Comparison of ENCODE assay signal across 17 cellular contexts in the genomic region with DNA sequence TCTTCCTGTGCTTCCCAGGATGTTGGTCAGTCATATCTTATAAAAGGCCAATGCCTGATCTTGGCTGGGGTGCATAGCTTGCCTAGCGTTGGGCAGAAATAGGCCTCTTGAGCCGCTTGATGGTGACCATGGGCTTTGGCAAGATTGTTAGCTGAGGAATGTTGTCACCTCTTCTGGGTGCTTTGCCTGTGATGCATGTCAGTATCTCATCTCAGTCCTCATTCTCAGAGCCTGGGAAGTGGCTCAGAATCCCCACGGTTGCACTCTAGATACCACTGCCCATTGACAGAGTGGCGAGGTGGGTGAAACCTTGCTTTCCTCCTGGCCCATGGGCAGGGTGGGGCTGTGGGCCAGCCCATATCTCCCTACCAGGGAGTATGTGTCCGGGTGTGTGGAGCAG.
DNase-seq lines count a peak whose midpoint lies in the region; ATAC-seq and TF ChIP-seq lines count a peak whose summit lies in the region.
"Had no signal": no experiment of that assay in that cellular context is flagged by ENCODE, and none has a peak within 500 bp of the region (broad histone marks: within the 10 kb centered on the region; RNA-seq: fewer than 3 reads in every experiment).

No MANE protein-coding gene starts in this region.

- H3K36me3 Mint-ChIP-seq in CD4-positive, alpha-beta T cell (ENCODE audit: low read depth) = peaks cover 9% of the 10 kb centered on the region
- peaks cover 3% of the 10 kb centered on the region for H3K36me3 Mint-ChIP-seq in T-helper 17 cell (ENCODE audit: low read depth)

- WGBS in heart right ventricle, 2 donors = 53 to 69% methylated on average over 5 of the region's 5 CpGs

- TF ChIP-seq CTCF in CD4-positive, alpha-beta T cell (IDR thresholded peaks at IDR 0.05) = no peak
- no peak for TF ChIP-seq CTCF in heart right ventricle (IDR thresholded peaks at IDR 0.05)

- CTCF ChIA-PET in CD4-positive, alpha-beta T cell (lab: Charles Lee) = no interaction called here
- CTCF ChIA-PET in HEK293T (lab: Yijun Ruan, JAX) = no interaction called here

- H3K9ac ChIP-seq in mucosa of rectum (ENCODE audit: low read depth in 1 of 2, low read length in 2 of 2) = no peak overlapping the region
- H3K9ac ChIP-seq: BLaER1 treated with 17β-estradiol and CSF1 and Interleukin-3, amounts not matched to agents 10 nM and 100 nM had no signal

- no peak for ATAC-seq in CD4-positive, alpha-beta T cell (ENCODE audit: poor library complexity)
- ATAC-seq in T-helper 17 cell (no peak), heart right ventricle (peak; percentile 51 to 85 (median 72)), GM18520 (IDR thresholded peaks at IDR 0.05; ENCODE audit: unreplicated experiment) (no peak), HG02678 (IDR thresholded peaks at IDR 0.05; ENCODE audit: unreplicated experiment) (no peak)
- ATAC-seq: K562 had no signal

- POLR2A ChIA-PET in CD4-positive, alpha-beta T cell (lab: Charles Lee) = interaction anchor here (1.6 kb wide), 1 partner anchor 47 kb away, joined by 4 read pairs; no protein-coding TSS in a partner anchor
- POLR2A ChIA-PET in HEK293T (lab: Yijun Ruan, JAX) = no interaction called here

- peaks cover 92% of the 10 kb centered on the region for H3K4me1 Mint-ChIP-seq in CD4-positive, alpha-beta T cell (ENCODE audit: low read depth)
- H3K4me1 Mint-ChIP-seq in T-helper 17 cell = peaks cover 70% of the 10 kb centered on the region

- DNase-seq in CD4-positive, alpha-beta T cell = no peak
- DNase-seq in T-helper 17 cell (no peak), heart right ventricle (peak in 1 of 2 donors; percentile 54), HEK293T (ENCODE audit: extremely low spot score) (no peak)
- DNase-seq in activated CD8-positive, alpha-beta memory T cell treated with anti-CD3 and anti-CD28 coated beads, Interleukin-2, amount 50 U/mL, for 4 hours = no peak
- DNase-seq: COR-L47, DMS153, H7, NCI-H1417, NCI-H1930, NCI-H446 treated with DMSO at 0.1 percent for 48 hours, NCI-H774 had no signal

- H3K4me3 Mint-ChIP-seq in CD4-positive, alpha-beta T cell = no peak overlapping the region
- H3K4me3 Mint-ChIP-seq in T-helper 17 cell = no peak overlapping the region

- no peak overlapping the region for H3K27ac ChIP-seq in CD4-positive, alpha-beta T cell (ENCODE audit: low read depth, low read length)
- H3K27ac ChIP-seq in heart right ventricle (peak overlapping the region; percentile 34 to 88 (median 76)), mucosa of rectum (ENCODE audit: low read depth in 2 of 2, low read length in 2 of 2) (peak overlapping the region; percentile 25 to 85)
- H3K27ac ChIP-seq: BLaER1 treated with 17β-estradiol and CSF1 and Interleukin-3, amounts not matched to agents 10 nM and 100 nM had no signal

- H3K4me3 ChIP-seq in heart right ventricle = no peak overlapping the region
- no peak overlapping the region for H3K4me3 ChIP-seq in mucosa of rectum (ENCODE audit: low read length in 2 of 2)
- H3K4me3 ChIP-seq: BLaER1 treated with 17β-estradiol and CSF1 and Interleukin-3, amounts not matched to agents 10 nM and 100 nM; K562 had no signal

- no peaks in the 10 kb centered on the region for H3K36me3 ChIP-seq in heart right ventricle
- H3K36me3 ChIP-seq in mucosa of rectum (ENCODE audit: control insufficient read depth in 2 of 2, insufficient read depth in 2 of 2, low read length in 2 of 2) = no peaks in the 10 kb centered on the region

- intact Hi-C loops in CD4-positive, alpha-beta T cell (cut with DNase I, micrococcal nuclease) = loop anchor here (1.0 to 5.0 kb wide), 2 partner anchors 37 to 51 kb away; no protein-coding TSS in a partner anchor
- intact Hi-C loops in heart right ventricle (cut with DNase I) = loop anchor here in 7 of 10 donors (2.0 to 10.0 kb wide), 3 partner anchors 14 to 50 kb away; no protein-coding TSS in a partner anchor

- H3K9me3 Mint-ChIP-seq in CD4-positive, alpha-beta T cell = no peaks in the 10 kb centered on the region

- no peaks in the 10 kb centered on the region for H3K9me3 ChIP-seq in CD4-positive, alpha-beta T cell (ENCODE audit: control insufficient read depth, low read length)
- H3K9me3 ChIP-seq in T-helper 17 cell (ENCODE audit: control insufficient read depth, low read length, poor library complexity, severe bottlenecking) (no peaks in the 10 kb centered on the region), heart right ventricle (no peaks in the 10 kb centered on the region), mucosa of rectum (ENCODE audit: control insufficient read depth in 2 of 2, low read length in 2 of 2) (no peaks in the 10 kb centered on the region)
- H3K9me3 ChIP-seq: BLaER1 treated with 17β-estradiol and CSF1 and Interleukin-3, amounts not matched to agents 10 nM and 100 nM had no signal

- peak overlapping the region; percentile 72 for H3K27ac Mint-ChIP-seq in CD4-positive, alpha-beta T cell
- H3K27ac Mint-ChIP-seq in T-helper 17 cell = peak overlapping the region; percentile 95

- H3K27me3 Mint-ChIP-seq in CD4-positive, alpha-beta T cell = no peaks in the 10 kb centered on the region
- no peaks in the 10 kb centered on the region for H3K27me3 Mint-ChIP-seq in T-helper 17 cell

- H3K27me3 ChIP-seq in CD4-positive, alpha-beta T cell (ENCODE audit: control insufficient read depth, insufficient read depth, low read length) = no peaks in the 10 kb centered on the region
- H3K27me3 ChIP-seq in heart right ventricle = no peaks in the 10 kb centered on the region
- H3K27me3 ChIP-seq in mucosa of rectum (ENCODE audit: control insufficient read depth in 2 of 2, insufficient read depth in 2 of 2, low read length in 2 of 2) = no peaks in the 10 kb centered on the region
- H3K27me3 ChIP-seq: BLaER1 treated with 17β-estradiol and CSF1 and Interleukin-3, amounts not matched to agents 10 nM and 100 nM had no signal

- H3K4me1 ChIP-seq in heart right ventricle (peaks cover 12 to 97% (median 82%) of the 10 kb centered on the region in 9 donors), mucosa of rectum (ENCODE audit: control insufficient read depth in 2 of 2, insufficient read depth in 2 of 2, low read length in 2 of 2) (peaks cover 23 to 41% of the 10 kb centered on the region in 2 donors)

TF ChIP-seq in HEK293T, 16 proteins besides CTCF, POLR2A, EP300 and RAD21:
- TF ChIP-seq NFRKB (IDR thresholded peaks at IDR 0.05) (no peak), SUZ12 (IDR thresholded peaks at IDR 0.05) (no peak), FOXM1 (IDR thresholded peaks at IDR 0.05; ENCODE audit: borderline replicate concordance) (no peak), FOXK2 (IDR thresholded peaks at IDR 0.05) (no peak), FOXA1 (IDR thresholded peaks at IDR 0.05) (no peak), SP1 (IDR thresholded peaks at IDR 0.05) (no peak), L3MBTL2 (conservative IDR thresholded peaks at IDR 0.05) (no peak), ELF4 (IDR thresholded peaks at IDR 0.05) (no peak), HDGF (IDR thresholded peaks at IDR 0.05; ENCODE audit: borderline replicate concordance) (no peak), ARNT (IDR thresholded peaks at IDR 0.05) (no peak), LEF1 (IDR thresholded peaks at IDR 0.05; ENCODE audit: borderline replicate concordance) (no peak), BHLHE40 (IDR thresholded peaks at IDR 0.05; ENCODE audit: borderline replicate concordance) (no peak), TARDBP (IDR thresholded peaks at IDR 0.05) (no peak)
- TF ChIP-seq, protein P1, sequence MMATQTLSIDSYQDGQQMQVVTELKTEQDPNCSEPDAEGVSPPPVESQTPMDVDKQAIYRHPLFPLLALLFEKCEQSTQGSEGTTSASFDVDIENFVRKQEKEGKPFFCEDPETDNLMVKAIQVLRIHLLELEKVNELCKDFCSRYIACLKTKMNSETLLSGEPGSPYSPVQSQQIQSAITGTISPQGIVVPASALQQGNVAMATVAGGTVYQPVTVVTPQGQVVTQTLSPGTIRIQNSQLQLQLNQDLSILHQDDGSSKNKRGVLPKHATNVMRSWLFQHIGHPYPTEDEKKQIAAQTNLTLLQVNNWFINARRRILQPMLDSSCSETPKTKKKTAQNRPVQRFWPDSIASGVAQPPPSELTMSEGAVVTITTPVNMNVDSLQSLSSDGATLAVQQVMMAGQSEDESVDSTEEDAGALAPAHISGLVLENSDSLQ (IDR thresholded peaks at IDR 0.05) = no peak

Comparison
In these comparisons a context has a peak if more than half of its experiments do, and no peak if none do; other contexts are left out.
1. ATAC-seq: peak in heart right ventricle (8 of 8); none in CD4-positive, alpha-beta T cell (single experiment), T-helper 17 cell (single experiment), GM18520 (single experiment) and HG02678 (single experiment).